In the genomic region with DNA sequence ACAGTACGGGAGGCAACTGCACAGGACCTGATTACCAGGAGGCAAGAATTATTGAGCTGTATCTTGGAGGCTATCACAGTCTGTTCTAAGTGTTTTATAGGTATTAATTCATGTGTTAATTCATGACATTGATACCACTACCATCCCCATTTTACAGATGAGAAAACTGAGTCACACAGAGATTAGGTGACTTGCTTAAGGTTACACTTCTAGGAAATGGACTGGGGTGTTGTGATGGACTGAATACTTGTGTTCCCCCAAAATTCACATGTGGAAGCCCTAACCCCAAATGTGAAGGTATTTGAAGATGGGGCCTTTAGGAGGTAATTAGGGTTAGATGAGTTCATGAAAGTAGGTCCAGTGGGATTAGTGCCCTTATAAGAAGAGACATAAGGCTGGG, we compare ENCODE assay signal across 19 cellular contexts. TPM values are rescaled to one million over a fixed set of nuclear protein-coding genes. Genes with fewer than 3 reads are reported as not detected.
DNase-seq lines count a peak whose midpoint lies in the region; ATAC-seq, FAIRE-seq and TF ChIP-seq lines count a peak whose summit lies in the region.
"Had no signal": no experiment of that assay in that cellular context is flagged by ENCODE, and none has a peak within 500 bp of the region (broad histone marks: within the 10 kb centered on the region; RNA-seq: fewer than 3 reads in every experiment).

No MANE protein-coding gene starts in this region.

- TF ChIP-seq POLR2A in HepG2 (IDR thresholded peaks at IDR 0.05; ENCODE audit: insufficient read depth in 1 of 2, low read depth in 2 of 2, low read length in 2 of 2) (no peak), right lobe of liver (IDR thresholded peaks at IDR 0.05) (no peak)

- no peaks in the 10 kb centered on the region for H3K27me3 Mint-ChIP-seq in mesothelial cell of epicardium (ENCODE audit: low read depth)
- H3K27me3 Mint-ChIP-seq in type B pancreatic cell: no peaks in the 10 kb centered on the region

- no peak for TF ChIP-seq CTCF in HepG2 (CRISPR knock-in tag; IDR thresholded peaks at IDR 0.05)
- no peak for TF ChIP-seq CTCF in right lobe of liver (IDR thresholded peaks at IDR 0.05)
- no peak for TF ChIP-seq CTCF in mesothelial cell of epicardium (IDR thresholded peaks at IDR 0.05; ENCODE audit: unreplicated experiment)
- no peak for TF ChIP-seq CTCF in type B pancreatic cell (conservative IDR thresholded peaks at IDR 0.05)
- no peak for TF ChIP-seq CTCF in RWPE1 (conservative IDR thresholded peaks at IDR 0.05; ENCODE audit: low read depth)

- TF ChIP-seq EP300 in HepG2 (IDR thresholded peaks at IDR 0.05; ENCODE audit: low read depth in 2 of 2, low read length in 2 of 2) (no peak), HepG2 (CRISPR knock-in tag; IDR thresholded peaks at IDR 0.05; ENCODE audit: borderline replicate concordance) (no peak)

- CTCF ChIA-PET in HepG2 (lab: Yijun Ruan, JAX; ENCODE audit: low intra/inter-chr PET ratio, low total read pairs) (no interaction called here), RWPE1 (lab: Yijun Ruan, JAX) (no interaction called here)

- H3K36me3 ChIP-seq in HepG2 (replicated peaks in 1 of 2; ENCODE audit: control insufficient read depth in 1 of 2, insufficient read depth in 2 of 2, low read length in 2 of 2) (no peaks in the 10 kb centered on the region), right lobe of liver (no peaks in the 10 kb centered on the region)
- H3K36me3 ChIP-seq: BLaER1 had no signal

- H3K4me3 ChIP-seq in HepG2 (replicated peaks in 1 of 3; ENCODE audit: insufficient read depth in 1 of 3, low read depth in 2 of 3, low read length in 3 of 3): no peak overlapping the region
- H3K4me3 ChIP-seq in right lobe of liver: no peak overlapping the region
- H3K4me3 ChIP-seq: BLaER1 had no signal

- H3K4me3 Mint-ChIP-seq in mesothelial cell of epicardium: no peak overlapping the region
- no peak overlapping the region for H3K4me3 Mint-ChIP-seq in type B pancreatic cell
- H3K4me3 Mint-ChIP-seq: CD14-positive monocyte; CD4-positive, alpha-beta memory T cell; H9 had no signal

- H3K4me1 Mint-ChIP-seq in mesothelial cell of epicardium: peaks cover 58% of the 10 kb centered on the region
- H3K4me1 Mint-ChIP-seq in type B pancreatic cell (ENCODE audit: unreplicated experiment): peaks cover 35% of the 10 kb centered on the region
- H3K4me1 Mint-ChIP-seq: IgD-negative memory B cell had no signal

- intact Hi-C loops in HepG2 (cut with micrococcal nuclease; ENCODE audit: unreplicated experiment): no loop called here
- intact Hi-C loops in right lobe of liver (cut with DNase I): no loop called here

- no peak overlapping the region for H3K27ac ChIP-seq in HepG2 (ENCODE audit: extremely low read length, insufficient read depth, low read length)
- H3K27ac ChIP-seq in right lobe of liver: no peak overlapping the region
- H3K27ac ChIP-seq in RWPE1: no peak overlapping the region
- H3K27ac ChIP-seq: BLaER1 had no signal

- H3K36me3 Mint-ChIP-seq in mesothelial cell of epicardium: no peaks in the 10 kb centered on the region
- no peaks in the 10 kb centered on the region for H3K36me3 Mint-ChIP-seq in type B pancreatic cell
- H3K36me3 Mint-ChIP-seq: CD14-positive monocyte; CD4-positive, alpha-beta memory T cell had no signal

- H3K4me1 ChIP-seq in HepG2 (ENCODE audit: insufficient read depth, low read length): 0 out of 2 replicates have a peak, but pooled peaks cover 7% of the 10 kb centered on the region
- peaks cover 0 to 16% (median 8%) of the 10 kb centered on the region in 4 donors for H3K4me1 ChIP-seq in right lobe of liver

- H3K9me3 Mint-ChIP-seq in mesothelial cell of epicardium (no peaks in the 10 kb centered on the region), type B pancreatic cell (no peaks in the 10 kb centered on the region)
- H3K9me3 Mint-ChIP-seq: H9, IgD-negative memory B cell had no signal

- H3K4me2 ChIP-seq in HepG2 (ENCODE audit: low read depth, low read length): no peak overlapping the region

- no peaks in the 10 kb centered on the region for H3K79me2 ChIP-seq in HepG2 (ENCODE audit: insufficient read depth, low read length)

- ATAC-seq in HepG2 (no peak), right lobe of liver (no peak)

- 80% methylated on average over 1 of the region's 1 CpG for WGBS in HepG2 (ENCODE audit: low lambda C conversion rate)
- 100% methylated on average over 1 of the region's 1 CpG for WGBS in right lobe of liver (ENCODE audit: insufficient coverage, low coverage, low lambda C conversion rate, missing lambda C conversion rate)

- no peaks in the 10 kb centered on the region for H3K9me3 ChIP-seq in HepG2 (ENCODE audit: low read length)
- no peaks in the 10 kb centered on the region for H3K9me3 ChIP-seq in right lobe of liver
- H3K9me3 ChIP-seq: BLaER1 had no signal

- no peak overlapping the region for H3K9ac ChIP-seq in HepG2 (ENCODE audit: insufficient read depth, low read depth, low read length)
- H3K9ac ChIP-seq: BLaER1 had no signal

- no peaks in the 10 kb centered on the region for H4K20me1 ChIP-seq in HepG2 (ENCODE audit: insufficient read depth, low read length)
- H4K20me1 ChIP-seq: BLaER1 had no signal

- H3K27ac Mint-ChIP-seq in mesothelial cell of epicardium (peak overlapping the region; percentile 82), type B pancreatic cell (peak overlapping the region; percentile 93)
- H3K27ac Mint-ChIP-seq: CD4-positive, alpha-beta memory T cell; H9; IgD-negative memory B cell had no signal

- no TSS peak for BruUV-seq in HepG2 (replicated peaks; lab: Mats Ljungman, UMichigan)

- DNase-seq in HepG2 (ENCODE audit: low spot score) (no peak), right lobe of liver (no peak), mesothelial cell of epicardium (ENCODE audit: low spot score in 2 of 2, unreplicated experiment in 2 of 2) (no peak), type B pancreatic cell (ENCODE audit: extremely low spot score, unreplicated experiment) (no peak), hypothalamus (lab: John Stamatoyannopoulos, UW) (no peak), RWPE1 (ENCODE audit: low spot score) (no peak)
- DNase-seq: 8988T; Calu3; CD4-positive, alpha-beta memory T cell; DMS79 treated with DMSO at 0.1 percent for 48 hours; GF-D8; GOT3; H9 had no signal

- in situ Hi-C loops in HepG2 (cut with HindIII; ENCODE audit: extremely low pct_ligation_motif_present, low pct_unique_long_range_greater_than_20kb): no loop called here

- no peak for TF ChIP-seq RAD21 in HepG2 (CRISPR knock-in tag; IDR thresholded peaks at IDR 0.05)

- H3K27me3 ChIP-seq in HepG2 (ENCODE audit: control insufficient read depth in 1 of 2, insufficient read depth in 2 of 2, low read length in 2 of 2) (peaks cover 0 to 6% of the 10 kb centered on the region in 2 experiments; a peak in 3 of 5 replicates), right lobe of liver (no peaks in the 10 kb centered on the region)
- H3K27me3 ChIP-seq: BLaER1 had no signal

- no peak for FAIRE-seq in HepG2 (lab: Jason Lieb, UNC)
- FAIRE-seq: HTR-8/SVneo had no signal

- POLR2A ChIA-PET in HepG2 (lab: Yijun Ruan, JAX) (no interaction called here), RWPE1 (lab: Yijun Ruan, JAX; ENCODE audit: low non-redundant PET) (no interaction called here)

- no peak overlapping the region for H2AFZ ChIP-seq in HepG2 (ENCODE audit: low read length)

RNA-seq across cellular contexts. Expression of a gene that starts 10.1 kb away (rescaled TPM):
- total RNA-seq in HepG2 (2016; rRNA removed; fragmentation: Illumina TruSeq; extraction: Trizol) (not detected in 2 replicates), right lobe of liver (1 to 10 TPM in 1 of 6 experiments, under 1 TPM in 2, not detected in 3; 0.18 to 3.5 (median 0.49) TPM), mesothelial cell of epicardium (1.4 to 1.9 TPM (median 1.7 TPM) in 3 replicates), type B pancreatic cell (ENCODE audit: low replicate concordance) (1.7 and 4.1 TPM in 2 replicates)
- not detected in 2 replicates for total RNA-seq in HepG2 (2016; cell fraction: cytosol; rRNA removed; fragmentation: Illumina TruSeq; extraction: Trizol; ENCODE audit: low read depth)
- total RNA-seq in HepG2 (2016; cell fraction: insoluble cytoplasmic fraction; rRNA removed; fragmentation: Illumina TruSeq; extraction: Trizol): not detected in 2 replicates
- total RNA-seq in HepG2 (2016; cell fraction: membrane; rRNA removed; fragmentation: Illumina TruSeq; extraction: Trizol): not detected in 2 replicates
- not detected in 2 replicates for total RNA-seq in HepG2 (2016; cell fraction: nucleus; rRNA removed; fragmentation: Illumina TruSeq; extraction: Trizol)
- polyA plus RNA-seq in HepG2 (2011; rRNA removed): not detected in 2 replicates
- not detected in 2 replicates for polyA plus RNA-seq in HepG2 (2011; cell fraction: cytosol; rRNA removed)
- not detected in 2 replicates for polyA plus RNA-seq in HepG2 (2011; cell fraction: nucleus; rRNA removed)
- not detected in 2 replicates for polyA plus RNA-seq in HepG2 (2012)
- not detected in 2 replicates for polyA plus RNA-seq in HepG2 (2016; cell fraction: cytosol; fragmentation: Illumina TruSeq; extraction: Trizol; ENCODE audit: low read depth)
- polyA plus RNA-seq in HepG2 (2016; cell fraction: insoluble cytoplasmic fraction; fragmentation: Illumina TruSeq; extraction: Trizol; ENCODE audit: low read depth): not detected in 2 replicates
- not detected in 2 replicates for polyA plus RNA-seq in HepG2 (2016; cell fraction: membrane; fragmentation: Illumina TruSeq; extraction: Trizol; ENCODE audit: low read depth)
- not detected in 2 replicates for polyA plus RNA-seq in HepG2 (2016; cell fraction: nucleus; fragmentation: Illumina TruSeq; extraction: Trizol; ENCODE audit: insufficient read depth, low read depth)
- not detected in 2 replicates for polyA minus RNA-seq in HepG2 (2011; rRNA and poly(A)+ RNA removed; ENCODE audit: low replicate concordance)
- not detected in 2 replicates for polyA minus RNA-seq in HepG2 (2011; cell fraction: cytosol; rRNA and poly(A)+ RNA removed)
- not detected in 2 replicates for polyA minus RNA-seq in HepG2 (2011; cell fraction: nucleus; rRNA and poly(A)+ RNA removed)
- total RNA-seq: A673; Calu3; CD4-positive, alpha-beta memory T cell; H9 had no signal
- polyA plus RNA-seq: AG04450; CD14-positive monocyte; CD4-positive, alpha-beta memory T cell; IgD-negative memory B cell had no signal

RNA-seq across cellular contexts. Expression of a gene that starts 31.6 kb away (rescaled TPM):
- total RNA-seq in HepG2 (2016; rRNA removed; fragmentation: Illumina TruSeq; extraction: Trizol) (not detected in 2 replicates), right lobe of liver (under 1 TPM in 5 of 6 experiments, not detected in 1; 0.07 to 0.31 (median 0.22) TPM), mesothelial cell of epicardium (9.2 to 10.7 TPM (median 10.3 TPM) in 3 replicates), type B pancreatic cell (ENCODE audit: low replicate concordance) (4.4 and 24.4 TPM in 2 replicates)
- not detected in 2 replicates for total RNA-seq in HepG2 (2016; cell fraction: cytosol; rRNA removed; fragmentation: Illumina TruSeq; extraction: Trizol; ENCODE audit: low read depth)
- total RNA-seq in HepG2 (2016; cell fraction: insoluble cytoplasmic fraction; rRNA removed; fragmentation: Illumina TruSeq; extraction: Trizol): 0.04 TPM in 1 of 2 replicates, not detected in the other
- total RNA-seq in HepG2 (2016; cell fraction: membrane; rRNA removed; fragmentation: Illumina TruSeq; extraction: Trizol): not detected in 2 replicates
- total RNA-seq in HepG2 (2016; cell fraction: nucleus; rRNA removed; fragmentation: Illumina TruSeq; extraction: Trizol): not detected in 2 replicates
- not detected in 2 replicates for polyA plus RNA-seq in HepG2 (2011; rRNA removed)
- not detected in 2 replicates for polyA plus RNA-seq in HepG2 (2011; cell fraction: cytosol; rRNA removed)
- polyA plus RNA-seq in HepG2 (2011; cell fraction: nucleus; rRNA removed): not detected in 2 replicates
- not detected in 2 replicates for polyA plus RNA-seq in HepG2 (2012)
- polyA plus RNA-seq in HepG2 (2016; cell fraction: cytosol; fragmentation: Illumina TruSeq; extraction: Trizol; ENCODE audit: low read depth): not detected in 2 replicates
- polyA plus RNA-seq in HepG2 (2016; cell fraction: insoluble cytoplasmic fraction; fragmentation: Illumina TruSeq; extraction: Trizol; ENCODE audit: low read depth): not detected in 2 replicates
- polyA plus RNA-seq in HepG2 (2016; cell fraction: membrane; fragmentation: Illumina TruSeq; extraction: Trizol; ENCODE audit: low read depth): not detected in 2 replicates
- not detected in 2 replicates for polyA plus RNA-seq in HepG2 (2016; cell fraction: nucleus; fragmentation: Illumina TruSeq; extraction: Trizol; ENCODE audit: insufficient read depth, low read depth)
- polyA minus RNA-seq in HepG2 (2011; rRNA and poly(A)+ RNA removed; ENCODE audit: low replicate concordance): 0.05 and 0.32 TPM in 2 replicates
- polyA minus RNA-seq in HepG2 (2011; cell fraction: cytosol; rRNA and poly(A)+ RNA removed): not detected in 2 replicates
- not detected in 2 replicates for polyA minus RNA-seq in HepG2 (2011; cell fraction: nucleus; rRNA and poly(A)+ RNA removed)
- total RNA-seq: A673; Calu3; CD4-positive, alpha-beta memory T cell had no signal
- polyA plus RNA-seq: AG04450; CD14-positive monocyte; CD4-positive, alpha-beta memory T cell; IgD-negative memory B cell had no signal

RNA-seq across cellular contexts. Expression of a gene that starts 34.1 kb away (rescaled TPM):
- total RNA-seq in HepG2 (2016; rRNA removed; fragmentation: Illumina TruSeq; extraction: Trizol): 4.6 and 5.8 TPM in 2 replicates
- total RNA-seq in HepG2 (2016; cell fraction: cytosol; rRNA removed; fragmentation: Illumina TruSeq; extraction: Trizol; ENCODE audit: low read depth): 0.51 and 0.53 TPM in 2 replicates
- total RNA-seq in HepG2 (2016; cell fraction: insoluble cytoplasmic fraction; rRNA removed; fragmentation: Illumina TruSeq; extraction: Trizol): 4.4 and 6.6 TPM in 2 replicates
- total RNA-seq in HepG2 (2016; cell fraction: membrane; rRNA removed; fragmentation: Illumina TruSeq; extraction: Trizol): 2.5 and 2.9 TPM in 2 replicates
- total RNA-seq in HepG2 (2016; cell fraction: nucleus; rRNA removed; fragmentation: Illumina TruSeq; extraction: Trizol): 3.9 and 4.1 TPM in 2 replicates
- 1.2 and 1.9 TPM in 2 replicates for polyA plus RNA-seq in HepG2 (2011; rRNA removed)
- polyA plus RNA-seq in HepG2 (2011; cell fraction: cytosol; rRNA removed): 0.83 and 1.0 TPM in 2 replicates
- polyA plus RNA-seq in HepG2 (2011; cell fraction: nucleus; rRNA removed): 1.3 and 1.5 TPM in 2 replicates
- polyA plus RNA-seq in HepG2 (2012): 1.7 and 2.7 TPM in 2 replicates
- 0.14 and 0.24 TPM in 2 replicates for polyA plus RNA-seq in HepG2 (2016; cell fraction: cytosol; fragmentation: Illumina TruSeq; extraction: Trizol; ENCODE audit: low read depth)
- polyA plus RNA-seq in HepG2 (2016; cell fraction: insoluble cytoplasmic fraction; fragmentation: Illumina TruSeq; extraction: Trizol; ENCODE audit: low read depth): 3.9 and 4.2 TPM in 2 replicates
- 0.95 and 0.99 TPM in 2 replicates for polyA plus RNA-seq in HepG2 (2016; cell fraction: membrane; fragmentation: Illumina TruSeq; extraction: Trizol; ENCODE audit: low read depth)
- polyA plus RNA-seq in HepG2 (2016; cell fraction: nucleus; fragmentation: Illumina TruSeq; extraction: Trizol; ENCODE audit: insufficient read depth, low read depth): 5.3 and 5.7 TPM in 2 replicates
- 0.96 and 5.8 TPM in 2 replicates for polyA minus RNA-seq in HepG2 (2011; rRNA and poly(A)+ RNA removed; ENCODE audit: low replicate concordance)
- 1.9 and 2.7 TPM in 2 replicates for polyA minus RNA-seq in HepG2 (2011; cell fraction: cytosol; rRNA and poly(A)+ RNA removed)
- polyA minus RNA-seq in HepG2 (2011; cell fraction: nucleus; rRNA and poly(A)+ RNA removed): 4.1 and 5.1 TPM in 2 replicates
- total RNA-seq in right lobe of liver: 1 to 10 TPM; 3.8 to 7.5 (median 5.1) TPM
- 18.3 to 19.4 TPM (median 19.1 TPM) in 3 replicates for total RNA-seq in mesothelial cell of epicardium
- total RNA-seq in type B pancreatic cell (ENCODE audit: low replicate concordance): 14.7 and 18.4 TPM in 2 replicates

RNA-seq across cellular contexts. Expression of a gene that starts 55.9 kb away (rescaled TPM):
- 0.28 and 0.35 TPM in 2 replicates for total RNA-seq in HepG2 (2016; rRNA removed; fragmentation: Illumina TruSeq; extraction: Trizol)
- total RNA-seq in HepG2 (2016; cell fraction: cytosol; rRNA removed; fragmentation: Illumina TruSeq; extraction: Trizol; ENCODE audit: low read depth): 0.09 and 0.20 TPM in 2 replicates
- 0.19 and 0.52 TPM in 2 replicates for total RNA-seq in HepG2 (2016; cell fraction: insoluble cytoplasmic fraction; rRNA removed; fragmentation: Illumina TruSeq; extraction: Trizol)
- 0.19 and 0.48 TPM in 2 replicates for total RNA-seq in HepG2 (2016; cell fraction: membrane; rRNA removed; fragmentation: Illumina TruSeq; extraction: Trizol)
- total RNA-seq in HepG2 (2016; cell fraction: nucleus; rRNA removed; fragmentation: Illumina TruSeq; extraction: Trizol): 0.69 and 0.78 TPM in 2 replicates
- polyA plus RNA-seq in HepG2 (2011; rRNA removed): 1.0 and 1.5 TPM in 2 replicates
- 0.60 and 0.75 TPM in 2 replicates for polyA plus RNA-seq in HepG2 (2011; cell fraction: cytosol; rRNA removed)
- 4.9 and 5.4 TPM in 2 replicates for polyA plus RNA-seq in HepG2 (2011; cell fraction: nucleus; rRNA removed)
- 0.87 and 1.2 TPM in 2 replicates for polyA plus RNA-seq in HepG2 (2012)
- 0.07 and 0.11 TPM in 2 replicates for polyA plus RNA-seq in HepG2 (2016; cell fraction: cytosol; fragmentation: Illumina TruSeq; extraction: Trizol; ENCODE audit: low read depth)
- 0.26 and 0.27 TPM in 2 replicates for polyA plus RNA-seq in HepG2 (2016; cell fraction: insoluble cytoplasmic fraction; fragmentation: Illumina TruSeq; extraction: Trizol; ENCODE audit: low read depth)
- polyA plus RNA-seq in HepG2 (2016; cell fraction: membrane; fragmentation: Illumina TruSeq; extraction: Trizol; ENCODE audit: low read depth): 0.18 and 0.20 TPM in 2 replicates
- polyA plus RNA-seq in HepG2 (2016; cell fraction: nucleus; fragmentation: Illumina TruSeq; extraction: Trizol; ENCODE audit: insufficient read depth, low read depth): 0.52 and 0.65 TPM in 2 replicates
- 0.12 and 2.8 TPM in 2 replicates for polyA minus RNA-seq in HepG2 (2011; rRNA and poly(A)+ RNA removed; ENCODE audit: low replicate concordance)
- 0.20 and 0.53 TPM in 2 replicates for polyA minus RNA-seq in HepG2 (2011; cell fraction: cytosol; rRNA and poly(A)+ RNA removed)
- 4.1 and 5.9 TPM in 2 replicates for polyA minus RNA-seq in HepG2 (2011; cell fraction: nucleus; rRNA and poly(A)+ RNA removed)
- under 1 TPM in 2 of 6 experiments, not detected in 4; 0.06 to 0.19 TPM for total RNA-seq in right lobe of liver
- 6.9 to 8.2 TPM (median 7.1 TPM) in 3 replicates for total RNA-seq in mesothelial cell of epicardium
- total RNA-seq in type B pancreatic cell (ENCODE audit: low replicate concordance): 0.31 and 4.2 TPM in 2 replicates
- total RNA-seq: A673, Calu3 had no signal
- polyA plus RNA-seq: CD14-positive monocyte; CD4-positive, alpha-beta memory T cell; IgD-negative memory B cell had no signal
